Comparison of ENCODE assay signal across 10 cellular contexts in the genomic region with DNA sequence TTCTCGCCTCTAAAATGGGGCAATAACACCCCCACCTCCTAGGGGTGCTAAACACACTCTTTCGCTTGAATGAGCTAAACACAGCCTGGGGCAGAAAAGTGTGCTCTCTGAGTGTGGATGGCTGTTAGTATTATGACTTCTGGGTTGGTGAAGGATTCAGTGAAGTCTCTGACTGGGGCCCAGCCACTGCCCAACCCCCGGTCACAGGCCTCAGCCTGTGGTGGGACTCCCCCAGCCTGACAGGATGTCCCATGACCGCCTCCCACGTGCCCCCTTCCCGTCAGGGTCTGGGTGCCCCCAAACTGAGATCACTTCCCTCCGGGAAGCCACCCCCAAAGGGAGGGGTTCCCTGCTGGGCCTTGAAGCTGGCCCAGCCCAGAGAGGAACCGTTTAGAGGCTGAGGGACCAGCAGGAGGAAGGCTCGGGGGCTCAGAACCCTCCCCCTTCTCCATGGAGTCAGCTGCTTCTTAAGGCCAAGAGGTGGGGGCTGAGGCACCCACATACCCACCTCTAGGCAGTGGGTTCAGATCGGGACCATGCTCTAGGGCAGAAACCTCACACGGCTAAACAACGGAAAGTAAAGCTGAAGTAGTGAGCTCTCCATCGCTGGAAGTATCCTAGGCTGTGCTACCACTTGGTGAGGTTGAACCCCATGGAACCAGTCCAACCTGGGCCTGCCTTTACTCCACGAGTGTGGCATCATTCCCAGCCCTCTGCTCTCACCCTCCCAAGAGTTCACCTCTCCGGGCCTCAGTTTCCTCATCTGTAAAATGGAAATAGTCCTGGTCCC. TPM values are rescaled to one million over a fixed set of nuclear protein-coding genes. Genes with fewer than 3 reads are reported as not detected.
A peak's percentile ranks its signal among the peaks of the same experiment; 100 is the strongest.
DNase-seq lines count a peak whose midpoint lies in the region; ATAC-seq, FAIRE-seq and TF ChIP-seq lines count a peak whose summit lies in the region.
"Had no signal": no experiment of that assay in that cellular context is flagged by ENCODE, and none has a peak within 500 bp of the region (broad histone marks: within the 10 kb centered on the region; RNA-seq: fewer than 3 reads in every experiment).

No MANE protein-coding gene starts in this region.

- H3K36me3 Mint-ChIP-seq in activated T-cell treated with anti-CD3 and anti-CD28 coated beads, Interleukin-2, amount 50 U/mL, for 4 hours (ENCODE audit: insufficient read depth), result no peaks in the 10 kb centered on the region
- H3K36me3 Mint-ChIP-seq in naive thymus-derived CD4-positive, alpha-beta T cell, result peaks cover 0 to 11% (median 3%) of the 10 kb centered on the region in 5 donors

- ATAC-seq in HG02973 (IDR thresholded peaks at IDR 0.05; ENCODE audit: unreplicated experiment) (peak; percentile 32), HG02798 (IDR thresholded peaks at IDR 0.05; ENCODE audit: poor library complexity, unreplicated experiment) (no peak)
- ATAC-seq in activated T-cell treated with anti-CD3 and anti-CD28 coated beads, Interleukin-2, amount 50 U/mL, for 4 hours, result peak; percentile 52 to 64
- ATAC-seq in naive thymus-derived CD4-positive, alpha-beta T cell, result peak; percentile 66

- no peaks in the 10 kb centered on the region for H3K27me3 Mint-ChIP-seq in activated T-cell treated with anti-CD3 and anti-CD28 coated beads, Interleukin-2, amount 50 U/mL, for 4 hours (ENCODE audit: low read depth)
- H3K27me3 Mint-ChIP-seq in naive thymus-derived CD4-positive, alpha-beta T cell, result no peaks in the 10 kb centered on the region

- intact Hi-C loops in naive thymus-derived CD4-positive, alpha-beta T cell (cut with micrococcal nuclease), result loop anchor here in 1 of 2 donors (1.0 kb wide), 1 partner anchor 16 kb away; no protein-coding TSS in a partner anchor

- POLR2A ChIA-PET in naive thymus-derived CD4-positive, alpha-beta T cell (lab: Charles Lee), result interaction anchor here (0.6 to 0.9 kb wide), 2 partner anchors 20 to 24 kb away, joined by 3 read pairs; no protein-coding TSS in a partner anchor

- H3K9me3 ChIP-seq in naive thymus-derived CD4-positive, alpha-beta T cell (ENCODE audit: control insufficient read depth in 2 of 3, low read length in 3 of 3), result no peaks in the 10 kb centered on the region
- H3K9me3 ChIP-seq: uterus had no signal

- H3K4me3 ChIP-seq in naive thymus-derived CD4-positive, alpha-beta T cell (ENCODE audit: low read length), result no peak overlapping the region
- H3K4me3 ChIP-seq: uterus had no signal

- peaks cover 0 to 5% (median 0%) of the 10 kb centered on the region in 3 experiments for H3K36me3 ChIP-seq in naive thymus-derived CD4-positive, alpha-beta T cell (ENCODE audit: control insufficient read depth in 2 of 3, insufficient read depth in 3 of 3, low read length in 3 of 3)
- H3K36me3 ChIP-seq: uterus had no signal

- peak; percentile 90 for FAIRE-seq in GM12891 (lab: Jason Lieb, UNC)

- peak overlapping the region in 7 of 9 donors; percentile 46 to 79 (median 62) for H3K27ac Mint-ChIP-seq in naive thymus-derived CD4-positive, alpha-beta T cell

- H3K4me1 Mint-ChIP-seq in activated T-cell treated with anti-CD3 and anti-CD28 coated beads, Interleukin-2, amount 50 U/mL, for 4 hours (ENCODE audit: low read depth), result peaks cover 68% of the 10 kb centered on the region
- peaks cover 13 to 93% (median 75%) of the 10 kb centered on the region in 7 donors for H3K4me1 Mint-ChIP-seq in naive thymus-derived CD4-positive, alpha-beta T cell

- DNase-seq in GM12891 (ENCODE audit: insufficient read length, low spot score) (peak; percentile 59), NCI-H1436 (lab: John Stamatoyannopoulos, UW) (no peak), NCI-H2081 treated with DMSO at 0.1 percent for 48 hours (lab: John Stamatoyannopoulos, UW) (no peak), H4 (ENCODE audit: low spot score) (no peak)
- no peak for DNase-seq in activated T-cell treated with anti-CD3 and anti-CD28 coated beads, Interleukin-2, amount 50 U/mL, for 4 hours
- peak in 1 of 9 donors; percentile 33 for DNase-seq in naive thymus-derived CD4-positive, alpha-beta T cell
- DNase-seq: activated effector memory CD4-positive, alpha-beta T cell treated with anti-CD3 and anti-CD28 coated beads, Interleukin-2, amount 50 U/mL, for 16 hours had no signal

- H3K4me3 Mint-ChIP-seq in activated T-cell treated with anti-CD3 and anti-CD28 coated beads, Interleukin-2, amount 50 U/mL, for 4 hours, result no peak overlapping the region
- peak overlapping the region in 5 of 10 donors; percentile 8 to 48 (median 16) for H3K4me3 Mint-ChIP-seq in naive thymus-derived CD4-positive, alpha-beta T cell

- CTCF ChIA-PET in naive thymus-derived CD4-positive, alpha-beta T cell (lab: Charles Lee), result interaction anchor here (0.6 to 0.8 kb wide), 5 partner anchors 8 to 575 kb away, joined by 3 to 4 read pairs (median 3); no protein-coding TSS in a partner anchor

- H3K4me1 ChIP-seq in naive thymus-derived CD4-positive, alpha-beta T cell (ENCODE audit: control insufficient read depth in 2 of 2, insufficient read depth in 2 of 2, low read length in 2 of 2), result peaks cover 14 to 45% of the 10 kb centered on the region in 2 donors
- H3K4me1 ChIP-seq: uterus had no signal

- H3K27ac ChIP-seq in naive thymus-derived CD4-positive, alpha-beta T cell (ENCODE audit: low read depth, low read length), result peak overlapping the region; percentile 41

- no peaks in the 10 kb centered on the region for H3K9me3 Mint-ChIP-seq in activated T-cell treated with anti-CD3 and anti-CD28 coated beads, Interleukin-2, amount 50 U/mL, for 4 hours
- H3K9me3 Mint-ChIP-seq in naive thymus-derived CD4-positive, alpha-beta T cell, result no peaks in the 10 kb centered on the region

- H3K27me3 ChIP-seq in naive thymus-derived CD4-positive, alpha-beta T cell (ENCODE audit: control insufficient read depth in 2 of 2, insufficient read depth in 2 of 2, low read length in 2 of 2), result no peaks in the 10 kb centered on the region
- H3K27me3 ChIP-seq: uterus had no signal

- TF ChIP-seq POLR2A in GM12891 (IDR thresholded peaks at IDR 0.05; ENCODE audit: low read depth, low read length), result no peak

TF ChIP-seq in GM12891, 5 proteins besides CTCF, POLR2A, EP300 and RAD21:
- no peak for TF ChIP-seq TAF1 (IDR thresholded peaks at IDR 0.05; ENCODE audit: low read depth, low read length)
- peak; percentile 68 for TF ChIP-seq SPI1 (IDR thresholded peaks at IDR 0.05; ENCODE audit: low read depth, low read length)
- TF ChIP-seq PAX5 (IDR thresholded peaks at IDR 0.05; ENCODE audit: insufficient read depth, low read length, severe bottlenecking), result no peak
- no peak for TF ChIP-seq POLR2AphosphoS5 (IDR thresholded peaks at IDR 0.05; ENCODE audit: low read depth, low read length)
- peak; percentile 39; the same call in 1 of the 2 replicates for TF ChIP-seq POU2F2 (IDR thresholded peaks at IDR 0.05; ENCODE audit: low read depth, low read length)

RNA-seq across cellular contexts. Expression of a gene that starts 13.8 kb away (rescaled TPM):
- polyA plus RNA-seq in GM12891 (2012; ENCODE audit: low read depth, missing spikeins), result 25.4 TPM
- 1 to 10 TPM; 5.0 to 7.7 (median 5.2) TPM for total RNA-seq in activated T-cell treated with anti-CD3 and anti-CD28 coated beads, Interleukin-2, amount 50 U/mL, for 4 hours
- 10 to 100 TPM in 2 of 5 experiments, 1 to 10 TPM in 2, not detected in 1; 4.2 to 15.8 (median 8.8) TPM for total RNA-seq in naive thymus-derived CD4-positive, alpha-beta T cell
- polyA plus RNA-seq in naive thymus-derived CD4-positive, alpha-beta T cell, result 1 to 10 TPM in 1 of 2 donors, under 1 TPM in 1; 0.80 to 4.2 TPM
- 1.3 and 2.8 TPM in 2 replicates for total RNA-seq in H4 (2014; rRNA removed; shearing (Covaris generic))
